In genomic region chr2:189783927-189784867, GRCh38 we compare ENCODE assay signal across 1 cellular context.
TF ChIP-seq lines count a peak whose summit lies in the region.

TSS of gene ORMDL1 (minus strand) at chr2:189784339. CDS start at chr2:189782595, 1,744 bp downstream.
TSS of gene PMS1 (plus strand) at chr2:189784450. CDS start at chr2:189791810, 7,360 bp downstream.

TF ChIP-seq in HepG2, 621 proteins besides CTCF, POLR2A, EP300 and RAD21 (continued from another document and continues in another):
- no peak; the same call in 1 of the 2 replicates for TF ChIP-seq RXRB (CRISPR knock-in tag; IDR thresholded peaks at IDR 0.05; ENCODE audit: borderline replicate concordance)
- TF ChIP-seq TBL1XR1 (IDR thresholded peaks at IDR 0.05; ENCODE audit: borderline replicate concordance, low read length, partially characterized antibody), result no peak
- TF ChIP-seq SNAPC2 (CRISPR knock-in tag; IDR thresholded peaks at IDR 0.05), result peak; percentile 89
- TF ChIP-seq PITX1 (CRISPR knock-in tag; IDR thresholded peaks at IDR 0.05), result peak; percentile 88
- TF ChIP-seq ZFX (CRISPR knock-in tag; IDR thresholded peaks at IDR 0.05; ENCODE audit: low read depth), result peak; percentile 99
- 0 out of 2 replicates have a peak, but pooled peaks have one; percentile 43 for TF ChIP-seq ZNF513 (CRISPR knock-in tag; conservative IDR thresholded peaks at IDR 0.05)
- peak; percentile 22; the same call in 1 of the 2 replicates for TF ChIP-seq ZNF362 (CRISPR knock-in tag; IDR thresholded peaks at IDR 0.05; ENCODE audit: borderline replicate concordance)
- no peak for TF ChIP-seq ZNF652 (CRISPR knock-in tag; IDR thresholded peaks at IDR 0.05; ENCODE audit: borderline replicate concordance, low read depth)
- peak; percentile 95 for TF ChIP-seq ZBTB42 (CRISPR knock-in tag; IDR thresholded peaks at IDR 0.05)
- TF ChIP-seq NR2F1 (CRISPR knock-in tag; IDR thresholded peaks at IDR 0.05), result no peak
- no peak for TF ChIP-seq ZMAT5 (CRISPR knock-in tag; IDR thresholded peaks at IDR 0.05; ENCODE audit: borderline replicate concordance, low read depth)
- peak; percentile 91 for TF ChIP-seq ZNF790 (CRISPR knock-in tag; IDR thresholded peaks at IDR 0.05; ENCODE audit: borderline replicate concordance)
- TF ChIP-seq HNF1A (IDR thresholded peaks at IDR 0.05; ENCODE audit: low read depth), result no peak; the same call in 1 of the 2 replicates
- TF ChIP-seq HNF1A (CRISPR knock-in tag; IDR thresholded peaks at IDR 0.05; ENCODE audit: borderline replicate concordance), result peak; percentile 66; the same call in 1 of the 2 replicates
- TF ChIP-seq SIN3B (IDR thresholded peaks at IDR 0.05; ENCODE audit: low read length), result no peak
- TF ChIP-seq UBTF (CRISPR knock-in tag; IDR thresholded peaks at IDR 0.05), result peak; percentile 99
- peak; percentile 56; the same call in 1 of the 2 replicates for TF ChIP-seq ZNF256 (CRISPR knock-in tag; conservative IDR thresholded peaks at IDR 0.05)
- TF ChIP-seq CREB1 (IDR thresholded peaks at IDR 0.05), result peak; percentile 79
- TF ChIP-seq CREB1 (CRISPR knock-in tag; IDR thresholded peaks at IDR 0.05), result peak; percentile 87
- TF ChIP-seq SOX5 (CRISPR knock-in tag; IDR thresholded peaks at IDR 0.05; ENCODE audit: borderline replicate concordance), result peak; percentile 42; the same call in 1 of the 2 replicates
- TF ChIP-seq THAP9 (CRISPR knock-in tag; IDR thresholded peaks at IDR 0.05; ENCODE audit: borderline replicate concordance), result peak; percentile 95; the same call in 1 of the 2 replicates
- peak; percentile 87; the same call in 1 of the 2 replicates for TF ChIP-seq ZNF761 (CRISPR knock-in tag; conservative IDR thresholded peaks at IDR 0.05)
- no peak for TF ChIP-seq NPAS2 (CRISPR knock-in tag; IDR thresholded peaks at IDR 0.05; ENCODE audit: borderline replicate concordance)
- TF ChIP-seq ELF4 (CRISPR knock-in tag; IDR thresholded peaks at IDR 0.05; ENCODE audit: borderline replicate concordance), result 0 out of 2 replicates have a peak, but pooled peaks have one; percentile 83
- TF ChIP-seq TFDP2 (CRISPR knock-in tag; IDR thresholded peaks at IDR 0.05), result peak; percentile 93
- TF ChIP-seq ZNF484 (CRISPR knock-in tag; IDR thresholded peaks at IDR 0.05; ENCODE audit: borderline replicate concordance, low read depth), result peak; percentile 65; the same call in 1 of the 2 replicates
- TF ChIP-seq ZNF605 (CRISPR knock-in tag; IDR thresholded peaks at IDR 0.05), result peak; percentile 99
- TF ChIP-seq MAX (IDR thresholded peaks at IDR 0.05), result peak; percentile 95
- TF ChIP-seq ZNF264 (CRISPR knock-in tag; IDR thresholded peaks at IDR 0.05), result peak; percentile 68
- TF ChIP-seq IRF9 (CRISPR knock-in tag; IDR thresholded peaks at IDR 0.05; ENCODE audit: borderline replicate concordance), result peak; percentile 90
- peak; percentile 88; the same call in 1 of the 2 replicates for TF ChIP-seq GZF1 (CRISPR knock-in tag; IDR thresholded peaks at IDR 0.05)
- peak; percentile 98 for TF ChIP-seq ZFP91 (CRISPR knock-in tag; IDR thresholded peaks at IDR 0.05; ENCODE audit: borderline replicate concordance)
- TF ChIP-seq NFE2 (CRISPR knock-in tag; IDR thresholded peaks at IDR 0.05), result no peak; the same call in 1 of the 2 replicates
- no peak for TF ChIP-seq NONO (IDR thresholded peaks at IDR 0.05)
- peak; percentile 97 for TF ChIP-seq NONO (CRISPR knock-in tag; conservative IDR thresholded peaks at IDR 0.05)
- TF ChIP-seq EEA1 (CRISPR knock-in tag; IDR thresholded peaks at IDR 0.05; ENCODE audit: borderline replicate concordance), result peak; percentile 79; the same call in 1 of the 2 replicates
- peak; percentile 87; the same call in 1 of the 2 replicates for TF ChIP-seq RNF219 (CRISPR knock-in tag; IDR thresholded peaks at IDR 0.05)
- peak; percentile 100 for TF ChIP-seq HNRNPLL (IDR thresholded peaks at IDR 0.05; ENCODE audit: low read depth, low read length, poor library complexity, severe bottlenecking)
- peak; percentile 11; the same call in 1 of the 2 replicates for TF ChIP-seq HMG20A (CRISPR knock-in tag; IDR thresholded peaks at IDR 0.05; ENCODE audit: borderline replicate concordance)
